8 cellular contexts compared by ENCODE assay signal in the genomic region with DNA sequence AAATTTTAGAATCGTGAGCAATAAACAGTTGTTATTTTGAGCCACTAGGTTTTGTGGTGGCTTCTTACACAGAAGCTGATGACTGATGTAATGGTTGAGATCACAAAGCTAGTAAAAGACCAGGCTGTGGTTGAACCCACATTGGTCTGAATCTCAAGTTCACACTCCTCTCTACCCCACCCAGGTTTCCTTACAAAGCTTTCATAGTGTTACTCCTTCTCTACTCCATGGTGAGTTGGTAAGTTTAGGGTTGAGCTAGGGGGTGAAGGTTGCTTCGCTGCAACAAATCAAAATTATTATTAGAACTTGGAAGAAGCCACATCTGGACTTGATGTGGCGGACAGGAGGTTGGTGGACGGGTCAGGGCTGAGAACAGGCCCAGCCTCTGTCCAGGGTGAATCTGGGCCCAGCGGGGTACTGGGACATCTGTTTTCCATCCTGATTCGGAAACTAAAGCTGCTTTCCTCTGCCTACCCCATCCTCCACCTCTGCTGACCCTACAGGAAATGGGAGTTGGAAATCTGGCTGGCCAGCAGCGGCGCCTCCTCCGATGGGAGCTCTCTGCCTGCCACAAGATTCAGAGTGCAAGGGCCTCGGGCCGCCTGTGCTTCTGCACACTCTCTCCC.
DNase-seq lines count a peak whose midpoint lies in the region; TF ChIP-seq lines count a peak whose summit lies in the region.

No MANE protein-coding gene starts in this region.

- no peaks in the 10 kb centered on the region for H3K36me3 Mint-ChIP-seq in mesothelial cell of epicardium

- no peak overlapping the region for H3K4me3 Mint-ChIP-seq in mesothelial cell of epicardium

- H3K4me1 ChIP-seq in Loucy (ENCODE audit: insufficient read depth, low read length, poor library complexity, severe bottlenecking), result peaks cover 60% of the 10 kb centered on the region

- no peaks in the 10 kb centered on the region for H3K27me3 Mint-ChIP-seq in mesothelial cell of epicardium (ENCODE audit: low read depth)

- no peaks in the 10 kb centered on the region for H3K9me3 ChIP-seq in Loucy (ENCODE audit: insufficient read depth, low read depth, low read length)

- H3K4me3 ChIP-seq in Loucy (ENCODE audit: low read length, poor library complexity, severe bottlenecking), result no peak overlapping the region
- no peak overlapping the region for H3K4me3 ChIP-seq in choroid plexus epithelial cell (ENCODE audit: low read depth, low read length)

- no peak overlapping the region for H3K27ac ChIP-seq in substantia nigra (ENCODE audit: low read depth, low read length, poor library complexity, severe bottlenecking)

- TF ChIP-seq CTCF in Loucy (conservative IDR thresholded peaks at IDR 0.05; ENCODE audit: low read length) (no peak), choroid plexus epithelial cell (conservative IDR thresholded peaks at IDR 0.05; ENCODE audit: low read depth, low read length) (no peak), mesothelial cell of epicardium (IDR thresholded peaks at IDR 0.05; ENCODE audit: unreplicated experiment) (no peak)

- H3K9ac ChIP-seq in Loucy (ENCODE audit: low read depth, low read length, poor library complexity, severe bottlenecking), result no peak overlapping the region

- no peaks in the 10 kb centered on the region for H3K36me3 ChIP-seq in Loucy (ENCODE audit: insufficient read depth, low read length)

- H3K4me2 ChIP-seq in Loucy (ENCODE audit: low read depth, low read length, poor library complexity, severe bottlenecking), result peak overlapping the region; percentile 23

- no peaks in the 10 kb centered on the region for H3K9me2 ChIP-seq in Loucy (replicated peaks; ENCODE audit: low read depth, low read length)

- no peak overlapping the region; the same call in 1 of the 2 replicates for H2AFZ ChIP-seq in Loucy (ENCODE audit: low read length)

- DNase-seq in AG08395 (ENCODE audit: low spot score) (peak; percentile 54), choroid plexus epithelial cell (ENCODE audit: low read depth) (peak; percentile 86), mesothelial cell of epicardium (ENCODE audit: low spot score in 2 of 2, unreplicated experiment in 2 of 2) (no peak), superior temporal gyrus (ENCODE audit: extremely low spot score) (no peak), hepatic stellate cell (ENCODE audit: low spot score) (no peak), substantia nigra (lab: John Stamatoyannopoulos, UW) (no peak), COLO668 (lab: John Stamatoyannopoulos, UW; ENCODE audit: unreplicated experiment) (no peak)

- H3K9me3 Mint-ChIP-seq in mesothelial cell of epicardium, result no peaks in the 10 kb centered on the region

- H4K20me1 ChIP-seq in Loucy (ENCODE audit: insufficient read depth, low read length, poor library complexity, severe bottlenecking), result no peaks in the 10 kb centered on the region

- H3K27me3 ChIP-seq in Loucy (ENCODE audit: insufficient read depth, low read length, poor library complexity, severe bottlenecking), result no peaks in the 10 kb centered on the region

- no peaks in the 10 kb centered on the region for H3K79me2 ChIP-seq in Loucy (ENCODE audit: insufficient read depth, low read length)

- H3K4me1 Mint-ChIP-seq in mesothelial cell of epicardium, result peaks cover 38% of the 10 kb centered on the region

- peak overlapping the region; percentile 82 for H3K27ac Mint-ChIP-seq in mesothelial cell of epicardium

- H3F3A ChIP-seq in Loucy (ENCODE audit: low read depth), result no peaks in the 10 kb centered on the region

Comparison
In these comparisons a context has a peak if more than half of its experiments do, and no peak if none do; other contexts are left out.
1. DNase-seq: peak in AG08395 (single experiment) and choroid plexus epithelial cell (single experiment); none in mesothelial cell of epicardium (0 of 2), superior temporal gyrus (single experiment), hepatic stellate cell (single experiment), substantia nigra (0 of 49) and COLO668 (single experiment).